ENCODE assay signal across 15 cellular contexts in the genomic region with DNA sequence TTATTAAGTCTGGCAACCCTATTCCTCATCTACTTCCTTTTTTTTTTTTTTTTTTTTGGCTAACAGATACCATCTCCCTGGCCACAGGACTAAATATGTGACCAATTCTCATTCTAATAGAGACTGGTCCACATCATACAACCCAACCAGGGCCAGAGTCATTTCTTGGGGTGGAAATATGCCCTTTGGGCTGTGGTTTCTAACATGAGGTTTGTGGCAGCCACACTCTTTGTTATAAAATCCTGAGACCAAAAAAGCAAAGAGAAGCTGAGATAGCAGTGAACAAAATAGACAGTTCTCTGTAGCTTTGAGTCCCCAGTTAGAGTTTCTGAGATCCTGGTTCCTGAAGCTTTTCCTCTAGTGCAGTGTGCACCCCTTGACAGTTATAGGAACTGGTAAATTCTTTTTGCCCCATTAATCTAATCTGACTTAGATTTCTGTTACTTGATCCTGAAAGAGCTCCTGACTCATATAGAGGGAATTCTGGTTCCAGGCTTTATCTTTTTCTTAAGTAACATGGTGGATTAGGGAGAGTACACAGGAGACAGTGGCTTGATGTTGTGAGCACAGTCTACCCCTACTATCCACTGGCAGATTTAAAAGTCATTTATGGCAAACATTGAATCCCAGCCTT.
DNase-seq lines count a peak whose midpoint lies in the region; ATAC-seq, FAIRE-seq and TF ChIP-seq lines count a peak whose summit lies in the region.
"Had no signal": no experiment of that assay in that cellular context is flagged by ENCODE, and none has a peak within 500 bp of the region (broad histone marks: within the 10 kb centered on the region; RNA-seq: fewer than 3 reads in every experiment).

No MANE protein-coding gene starts in this region.

- no peak overlapping the region for H3K9ac ChIP-seq in K562 (ENCODE audit: insufficient read depth in 1 of 2, low read depth in 2 of 2, low read length in 2 of 2)

- TF ChIP-seq POLR2A in K562 (conservative IDR thresholded peaks at IDR 0.05) (no peak), gastrocnemius medialis (IDR thresholded peaks at IDR 0.05) (no peak)

- TF ChIP-seq RAD21 in K562 (CRISPR knock-in tag; conservative IDR thresholded peaks at IDR 0.05 in 1 of 2, IDR thresholded peaks at IDR 0.05 in 1 of 2): no peak

- no TSS peak for BruUV-seq in K562 (replicated peaks; lab: Mats Ljungman, UMichigan)

- H2AFZ ChIP-seq in K562 (ENCODE audit: low read depth, low read length): no peak overlapping the region

- H3K9me3 ChIP-seq in K562 (replicated peaks; ENCODE audit: control insufficient read depth, insufficient read depth, low read depth, low read length) (no peaks in the 10 kb centered on the region), gastrocnemius medialis (no peaks in the 10 kb centered on the region)
- H3K9me3 ChIP-seq: adrenal gland had no signal

- no peaks in the 10 kb centered on the region for H3K4me1 ChIP-seq in K562 (replicated peaks in 1 of 2; ENCODE audit: control insufficient read depth in 2 of 2, insufficient read depth in 2 of 2, low read length in 2 of 2)
- no peaks in the 10 kb centered on the region for H3K4me1 ChIP-seq in gastrocnemius medialis
- H3K4me1 ChIP-seq: adrenal gland had no signal

- intact Hi-C loops in K562 (cut with micrococcal nuclease): no loop called here
- intact Hi-C loops in gastrocnemius medialis (cut with DNase I; ENCODE audit: low total_unique reads): no loop called here

- no peaks in the 10 kb centered on the region for H4K20me1 ChIP-seq in K562 (replicated peaks; ENCODE audit: control insufficient read depth, insufficient read depth, low read length)

- DNase-seq in AG20443 (ENCODE audit: low spot score) (peak; percentile 27), MV-4-11 (lab: John Stamatoyannopoulos, UW) (peak; percentile 28), K562 (ENCODE audit: extremely low read depth in 1 of 4, low spot score in 3 of 4) (no peak), kidney glomerular epithelial cell (lab: John Stamatoyannopoulos, UW) (peak; percentile 54), retina (no peak), gastrocnemius medialis (no peak), NCI-H2107 (lab: John Stamatoyannopoulos, UW) (no peak), KBM-7 (no peak)
- DNase-seq: adrenal gland; DMS79; effector CD4-positive, alpha-beta T cell; H9; NCI-H1417; NCI-H526; stimulated activated CD4-positive, alpha-beta T cell treated with anti-CD3 and anti-CD28 coated beads, Interleukin-2, amount 100 ng/mL, for 24 hours had no signal

- H3K36me3 ChIP-seq in K562 (ENCODE audit: control insufficient read depth, insufficient read depth, low read length) (no peaks in the 10 kb centered on the region), gastrocnemius medialis (no peaks in the 10 kb centered on the region)
- H3K36me3 ChIP-seq: adrenal gland had no signal

- no peak overlapping the region for H3K27ac ChIP-seq in K562 (ENCODE audit: extremely low read depth, low read depth, low read length)
- no peak overlapping the region for H3K27ac ChIP-seq in gastrocnemius medialis
- H3K27ac ChIP-seq: adrenal gland had no signal

- CTCF ChIA-PET in K562 (lab: Yijun Ruan, JAX; ENCODE audit: low intra/inter-chr PET ratio): no interaction called here

- ATAC-seq in K562 (no peak), gastrocnemius medialis (no peak)

- no peaks in the 10 kb centered on the region for H3K9me1 ChIP-seq in K562 (ENCODE audit: control insufficient read depth, insufficient read depth, low read length)

- in situ Hi-C loops in K562 (cut with MboI): no loop called here
- in situ Hi-C loops in gastrocnemius medialis (cut with MboI; ENCODE audit: low sequenced_read_pairs in 4 of 4): no loop called here
- in situ Hi-C loops in KBM-7 (cut with MboI; ENCODE audit: low pct_unique_long_range_greater_than_20kb, low sequenced_read_pairs): no loop called here

- no peak for TF ChIP-seq EP300 in K562 (IDR thresholded peaks at IDR 0.05; ENCODE audit: low read length)

- H3K79me2 ChIP-seq in K562 (ENCODE audit: control insufficient read depth, insufficient read depth, low read length): no peaks in the 10 kb centered on the region

- no peak for FAIRE-seq in K562 (lab: Jason Lieb, UNC)

- POLR2A ChIA-PET in K562 (lab: Yijun Ruan, JAX): no interaction called here

- H3K27me3 ChIP-seq in K562 (ENCODE audit: control insufficient read depth in 2 of 2, insufficient read depth in 2 of 2, low read length in 2 of 2) (no peaks in the 10 kb centered on the region), gastrocnemius medialis (no peaks in the 10 kb centered on the region)
- H3K27me3 ChIP-seq: adrenal gland had no signal

- H3K4me3 ChIP-seq in K562: no peak overlapping the region
- no peak overlapping the region for H3K4me3 ChIP-seq in gastrocnemius medialis
- H3K4me3 ChIP-seq: adrenal gland had no signal

- no peak for TF ChIP-seq CTCF in K562 (IDR thresholded peaks at IDR 0.05 in 2 of 3, conservative IDR thresholded peaks at IDR 0.05 in 1 of 3; ENCODE audit: insufficient read depth in 2 of 3, low read depth in 1 of 3, low read length in 3 of 3)
- TF ChIP-seq CTCF in gastrocnemius medialis (IDR thresholded peaks at IDR 0.05 in 4 of 5, conservative IDR thresholded peaks at IDR 0.05 in 1 of 5): no peak

- H3K4me2 ChIP-seq in K562 (ENCODE audit: insufficient read depth, low read length): no peak overlapping the region

TF ChIP-seq in K562, 482 proteins besides CTCF, POLR2A, EP300 and RAD21:
- 0 out of 2 replicates have a peak, but pooled peaks have one; percentile 9 for TF ChIP-seq ZNF384 (IDR thresholded peaks at IDR 0.05; ENCODE audit: low read depth, low read length)
- TF ChIP-seq, protein P1, sequence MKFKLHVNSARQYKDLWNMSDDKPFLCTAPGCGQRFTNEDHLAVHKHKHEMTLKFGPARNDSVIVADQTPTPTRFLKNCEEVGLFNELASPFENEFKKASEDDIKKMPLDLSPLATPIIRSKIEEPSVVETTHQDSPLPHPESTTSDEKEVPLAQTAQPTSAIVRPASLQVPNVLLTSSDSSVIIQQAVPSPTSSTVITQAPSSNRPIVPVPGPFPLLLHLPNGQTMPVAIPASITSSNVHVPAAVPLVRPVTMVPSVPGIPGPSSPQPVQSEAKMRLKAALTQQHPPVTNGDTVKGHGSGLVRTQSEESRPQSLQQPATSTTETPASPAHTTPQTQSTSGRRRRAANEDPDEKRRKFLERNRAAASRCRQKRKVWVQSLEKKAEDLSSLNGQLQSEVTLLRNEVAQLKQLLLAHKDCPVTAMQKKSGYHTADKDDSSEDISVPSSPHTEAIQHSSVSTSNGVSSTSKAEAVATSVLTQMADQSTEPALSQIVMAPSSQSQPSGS (CRISPR knock-in tag; IDR thresholded peaks at IDR 0.05): no peak

Comparison
In these comparisons a context has a peak if more than half of its experiments do, and no peak if none do; other contexts are left out.
1. DNase-seq: peak in AG20443 (single experiment), MV-4-11 (single experiment) and kidney glomerular epithelial cell (single experiment); none in K562 (0 of 4), retina (single experiment), gastrocnemius medialis (0 of 2), NCI-H2107 (single experiment) and KBM-7 (single experiment).